1 cellular context compared by ENCODE assay signal in the genomic region with DNA sequence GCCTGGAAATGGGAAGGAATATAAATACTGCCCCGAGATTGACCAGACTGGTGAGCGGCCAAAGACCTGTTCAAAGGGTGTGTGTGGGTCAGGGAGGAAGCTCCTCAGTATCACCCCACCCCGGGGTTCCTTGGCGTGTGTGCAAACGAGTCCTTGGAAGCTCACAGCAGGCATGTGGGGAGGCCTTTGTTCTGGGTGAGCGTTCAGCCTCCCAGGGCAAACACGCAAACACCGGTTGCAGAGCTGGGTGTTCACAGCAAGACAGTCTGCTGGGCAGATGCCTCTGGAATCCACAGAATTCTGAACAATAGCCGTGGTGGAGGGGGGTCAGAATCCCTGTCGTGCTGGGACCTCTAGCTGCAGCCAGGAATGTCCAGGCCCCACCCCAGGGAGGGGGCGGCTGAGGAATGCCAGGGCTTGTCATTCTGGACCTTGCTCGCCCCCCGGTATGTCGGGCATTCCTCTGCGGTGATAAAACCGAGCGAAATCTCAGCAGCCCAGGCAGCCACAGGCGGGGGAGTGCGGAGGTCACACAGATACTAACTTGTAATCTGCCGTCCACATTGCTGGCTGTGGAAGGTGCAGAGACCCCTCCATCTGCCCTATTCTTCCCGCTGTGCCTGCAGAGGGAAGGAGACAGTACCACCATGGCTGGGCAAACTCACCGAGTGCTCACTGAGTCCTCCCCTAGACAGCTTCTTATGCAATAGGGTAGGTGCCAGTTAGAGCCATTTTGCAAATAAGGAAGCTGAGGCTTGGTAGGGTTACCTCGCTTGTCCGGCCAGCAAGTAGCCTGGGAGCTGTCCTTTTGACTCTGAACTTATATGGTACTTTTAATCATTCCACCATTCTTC.
TF ChIP-seq lines count a peak whose summit lies in the region.
"Not testable (repeated sequence)": the region's sequence is repeated elsewhere in the genome, so short reads cannot be mapped to it uniquely, and the experiment has no call there.

No MANE protein-coding gene starts in this region.

TF ChIP-seq in HepG2, 621 proteins besides CTCF, POLR2A, EP300 and RAD21 (continued from another document and continues in another):
- TF ChIP-seq, protein P1, sequence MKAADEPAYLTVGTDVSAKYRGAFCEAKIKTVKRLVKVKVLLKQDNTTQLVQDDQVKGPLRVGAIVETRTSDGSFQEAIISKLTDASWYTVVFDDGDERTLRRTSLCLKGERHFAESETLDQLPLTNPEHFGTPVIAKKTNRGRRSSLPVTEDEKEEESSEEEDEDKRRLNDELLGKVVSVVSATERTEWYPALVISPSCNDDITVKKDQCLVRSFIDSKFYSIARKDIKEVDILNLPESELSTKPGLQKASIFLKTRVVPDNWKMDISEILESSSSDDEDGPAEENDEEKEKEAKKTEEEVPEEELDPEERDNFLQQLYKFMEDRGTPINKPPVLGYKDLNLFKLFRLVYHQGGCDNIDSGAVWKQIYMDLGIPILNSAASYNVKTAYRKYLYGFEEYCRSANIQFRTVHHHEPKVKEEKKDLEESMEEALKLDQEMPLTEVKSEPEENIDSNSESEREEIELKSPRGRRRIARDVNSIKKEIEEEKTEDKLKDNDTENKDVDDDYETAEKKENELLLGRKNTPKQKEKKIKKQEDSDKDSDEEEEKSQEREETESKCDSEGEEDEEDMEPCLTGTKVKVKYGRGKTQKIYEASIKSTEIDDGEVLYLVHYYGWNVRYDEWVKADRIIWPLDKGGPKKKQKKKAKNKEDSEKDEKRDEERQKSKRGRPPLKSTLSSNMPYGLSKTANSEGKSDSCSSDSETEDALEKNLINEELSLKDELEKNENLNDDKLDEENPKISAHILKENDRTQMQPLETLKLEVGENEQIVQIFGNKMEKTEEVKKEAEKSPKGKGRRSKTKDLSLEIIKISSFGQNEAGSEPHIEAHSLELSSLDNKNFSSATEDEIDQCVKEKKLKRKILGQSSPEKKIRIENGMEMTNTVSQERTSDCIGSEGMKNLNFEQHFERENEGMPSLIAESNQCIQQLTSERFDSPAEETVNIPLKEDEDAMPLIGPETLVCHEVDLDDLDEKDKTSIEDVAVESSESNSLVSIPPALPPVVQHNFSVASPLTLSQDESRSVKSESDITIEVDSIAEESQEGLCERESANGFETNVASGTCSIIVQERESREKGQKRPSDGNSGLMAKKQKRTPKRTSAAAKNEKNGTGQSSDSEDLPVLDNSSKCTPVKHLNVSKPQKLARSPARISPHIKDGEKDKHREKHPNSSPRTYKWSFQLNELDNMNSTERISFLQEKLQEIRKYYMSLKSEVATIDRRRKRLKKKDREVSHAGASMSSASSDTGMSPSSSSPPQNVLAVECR (CRISPR knock-in tag; IDR thresholded peaks at IDR 0.05; ENCODE audit: borderline replicate concordance): peak; percentile 90; the same call in 1 of the 2 replicates
- TF ChIP-seq ZNF878 (CRISPR knock-in tag; IDR thresholded peaks at IDR 0.05) (peak; percentile 90), ZIK1 (CRISPR knock-in tag; IDR thresholded peaks at IDR 0.05; ENCODE audit: borderline replicate concordance, low read depth) (peak; percentile 73; the same call in 1 of the 2 replicates), DPF2 (CRISPR knock-in tag; IDR thresholded peaks at IDR 0.05; ENCODE audit: borderline replicate concordance, low read depth) (peak; percentile 91), KMT2A (CRISPR knock-in tag; IDR thresholded peaks at IDR 0.05) (peak; percentile 73), FOXP1 (CRISPR knock-in tag; IDR thresholded peaks at IDR 0.05) (peak; percentile 68), DMAP1 (CRISPR knock-in tag; IDR thresholded peaks at IDR 0.05) (peak; percentile 90), NRL (CRISPR knock-in tag; IDR thresholded peaks at IDR 0.05; ENCODE audit: borderline replicate concordance) (peak; percentile 62; the same call in 1 of the 2 replicates), ZNF761 (CRISPR knock-in tag; conservative IDR thresholded peaks at IDR 0.05) (peak; percentile 86), KDM5B (CRISPR knock-in tag; IDR thresholded peaks at IDR 0.05; ENCODE audit: borderline replicate concordance) (peak; percentile 84; the same call in 1 of the 2 replicates), ATF7 (IDR thresholded peaks at IDR 0.05) (peak; percentile 73), ATF7 (CRISPR knock-in tag; IDR thresholded peaks at IDR 0.05) (peak; percentile 97), TGIF2 (CRISPR knock-in tag; IDR thresholded peaks at IDR 0.05) (peak; percentile 97), MEIS1 (CRISPR knock-in tag; IDR thresholded peaks at IDR 0.05; ENCODE audit: borderline replicate concordance) (peak; percentile 97), SIN3A (IDR thresholded peaks at IDR 0.05; ENCODE audit: borderline replicate concordance, low read depth, low read length) (peak; percentile 82; the same call in 1 of the 2 replicates)
- TF ChIP-seq, protein P2, sequence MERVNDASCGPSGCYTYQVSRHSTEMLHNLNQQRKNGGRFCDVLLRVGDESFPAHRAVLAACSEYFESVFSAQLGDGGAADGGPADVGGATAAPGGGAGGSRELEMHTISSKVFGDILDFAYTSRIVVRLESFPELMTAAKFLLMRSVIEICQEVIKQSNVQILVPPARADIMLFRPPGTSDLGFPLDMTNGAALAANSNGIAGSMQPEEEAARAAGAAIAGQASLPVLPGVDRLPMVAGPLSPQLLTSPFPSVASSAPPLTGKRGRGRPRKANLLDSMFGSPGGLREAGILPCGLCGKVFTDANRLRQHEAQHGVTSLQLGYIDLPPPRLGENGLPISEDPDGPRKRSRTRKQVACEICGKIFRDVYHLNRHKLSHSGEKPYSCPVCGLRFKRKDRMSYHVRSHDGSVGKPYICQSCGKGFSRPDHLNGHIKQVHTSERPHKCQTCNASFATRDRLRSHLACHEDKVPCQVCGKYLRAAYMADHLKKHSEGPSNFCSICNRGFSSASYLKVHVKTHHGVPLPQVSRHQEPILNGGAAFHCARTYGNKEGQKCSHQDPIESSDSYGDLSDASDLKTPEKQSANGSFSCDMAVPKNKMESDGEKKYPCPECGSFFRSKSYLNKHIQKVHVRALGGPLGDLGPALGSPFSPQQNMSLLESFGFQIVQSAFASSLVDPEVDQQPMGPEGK (CRISPR knock-in tag; IDR thresholded peaks at IDR 0.05): peak; percentile 100
- TF ChIP-seq, protein P3, sequence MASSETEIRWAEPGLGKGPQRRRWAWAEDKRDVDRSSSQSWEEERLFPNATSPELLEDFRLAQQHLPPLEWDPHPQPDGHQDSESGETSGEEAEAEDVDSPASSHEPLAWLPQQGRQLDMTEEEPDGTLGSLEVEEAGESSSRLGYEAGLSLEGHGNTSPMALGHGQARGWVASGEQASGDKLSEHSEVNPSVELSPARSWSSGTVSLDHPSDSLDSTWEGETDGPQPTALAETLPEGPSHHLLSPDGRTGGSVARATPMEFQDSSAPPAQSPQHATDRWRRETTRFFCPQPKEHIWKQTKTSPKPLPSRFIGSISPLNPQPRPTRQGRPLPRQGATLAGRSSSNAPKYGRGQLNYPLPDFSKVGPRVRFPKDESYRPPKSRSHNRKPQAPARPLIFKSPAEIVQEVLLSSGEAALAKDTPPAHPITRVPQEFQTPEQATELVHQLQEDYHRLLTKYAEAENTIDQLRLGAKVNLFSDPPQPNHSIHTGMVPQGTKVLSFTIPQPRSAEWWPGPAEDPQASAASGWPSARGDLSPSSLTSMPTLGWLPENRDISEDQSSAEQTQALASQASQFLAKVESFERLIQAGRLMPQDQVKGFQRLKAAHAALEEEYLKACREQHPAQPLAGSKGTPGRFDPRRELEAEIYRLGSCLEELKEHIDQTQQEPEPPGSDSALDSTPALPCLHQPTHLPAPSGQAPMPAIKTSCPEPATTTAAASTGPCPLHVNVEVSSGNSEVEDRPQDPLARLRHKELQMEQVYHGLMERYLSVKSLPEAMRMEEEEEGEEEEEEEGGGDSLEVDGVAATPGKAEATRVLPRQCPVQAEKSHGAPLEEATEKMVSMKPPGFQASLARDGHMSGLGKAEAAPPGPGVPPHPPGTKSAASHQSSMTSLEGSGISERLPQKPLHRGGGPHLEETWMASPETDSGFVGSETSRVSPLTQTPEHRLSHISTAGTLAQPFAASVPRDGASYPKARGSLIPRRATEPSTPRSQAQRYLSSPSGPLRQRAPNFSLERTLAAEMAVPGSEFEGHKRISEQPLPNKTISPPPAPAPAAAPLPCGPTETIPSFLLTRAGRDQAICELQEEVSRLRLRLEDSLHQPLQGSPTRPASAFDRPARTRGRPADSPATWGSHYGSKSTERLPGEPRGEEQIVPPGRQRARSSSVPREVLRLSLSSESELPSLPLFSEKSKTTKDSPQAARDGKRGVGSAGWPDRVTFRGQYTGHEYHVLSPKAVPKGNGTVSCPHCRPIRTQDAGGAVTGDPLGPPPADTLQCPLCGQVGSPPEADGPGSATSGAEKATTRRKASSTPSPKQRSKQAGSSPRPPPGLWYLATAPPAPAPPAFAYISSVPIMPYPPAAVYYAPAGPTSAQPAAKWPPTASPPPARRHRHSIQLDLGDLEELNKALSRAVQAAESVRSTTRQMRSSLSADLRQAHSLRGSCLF (CRISPR knock-in tag; IDR thresholded peaks at IDR 0.05; ENCODE audit: borderline replicate concordance): 0 out of 2 replicates have a peak, but pooled peaks have one; percentile 28
- not testable (repeated sequence) for TF ChIP-seq FOXP1 (IDR thresholded peaks at IDR 0.05)
- TF ChIP-seq, protein P4, sequence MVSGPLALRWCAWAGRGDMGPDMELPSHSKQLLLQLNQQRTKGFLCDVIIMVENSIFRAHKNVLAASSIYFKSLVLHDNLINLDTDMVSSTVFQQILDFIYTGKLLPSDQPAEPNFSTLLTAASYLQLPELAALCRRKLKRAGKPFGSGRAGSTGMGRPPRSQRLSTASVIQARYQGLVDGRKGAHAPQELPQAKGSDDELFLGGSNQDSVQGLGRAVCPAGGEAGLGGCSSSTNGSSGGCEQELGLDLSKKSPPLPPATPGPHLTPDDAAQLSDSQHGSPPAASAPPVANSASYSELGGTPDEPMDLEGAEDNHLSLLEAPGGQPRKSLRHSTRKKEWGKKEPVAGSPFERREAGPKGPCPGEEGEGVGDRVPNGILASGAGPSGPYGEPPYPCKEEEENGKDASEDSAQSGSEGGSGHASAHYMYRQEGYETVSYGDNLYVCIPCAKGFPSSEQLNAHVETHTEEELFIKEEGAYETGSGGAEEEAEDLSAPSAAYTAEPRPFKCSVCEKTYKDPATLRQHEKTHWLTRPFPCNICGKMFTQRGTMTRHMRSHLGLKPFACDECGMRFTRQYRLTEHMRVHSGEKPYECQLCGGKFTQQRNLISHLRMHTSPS (CRISPR knock-in tag; IDR thresholded peaks at IDR 0.05; ENCODE audit: low read depth): peak; percentile 96
- TF ChIP-seq, protein P5, sequence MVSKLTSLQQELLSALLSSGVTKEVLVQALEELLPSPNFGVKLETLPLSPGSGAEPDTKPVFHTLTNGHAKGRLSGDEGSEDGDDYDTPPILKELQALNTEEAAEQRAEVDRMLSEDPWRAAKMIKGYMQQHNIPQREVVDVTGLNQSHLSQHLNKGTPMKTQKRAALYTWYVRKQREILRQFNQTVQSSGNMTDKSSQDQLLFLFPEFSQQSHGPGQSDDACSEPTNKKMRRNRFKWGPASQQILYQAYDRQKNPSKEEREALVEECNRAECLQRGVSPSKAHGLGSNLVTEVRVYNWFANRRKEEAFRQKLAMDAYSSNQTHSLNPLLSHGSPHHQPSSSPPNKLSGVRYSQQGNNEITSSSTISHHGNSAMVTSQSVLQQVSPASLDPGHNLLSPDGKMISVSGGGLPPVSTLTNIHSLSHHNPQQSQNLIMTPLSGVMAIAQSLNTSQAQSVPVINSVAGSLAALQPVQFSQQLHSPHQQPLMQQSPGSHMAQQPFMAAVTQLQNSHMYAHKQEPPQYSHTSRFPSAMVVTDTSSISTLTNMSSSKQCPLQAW (CRISPR knock-in tag; IDR thresholded peaks at IDR 0.05): 0 out of 2 replicates have a peak, but pooled peaks have one; percentile 85
- TF ChIP-seq, protein P6, sequence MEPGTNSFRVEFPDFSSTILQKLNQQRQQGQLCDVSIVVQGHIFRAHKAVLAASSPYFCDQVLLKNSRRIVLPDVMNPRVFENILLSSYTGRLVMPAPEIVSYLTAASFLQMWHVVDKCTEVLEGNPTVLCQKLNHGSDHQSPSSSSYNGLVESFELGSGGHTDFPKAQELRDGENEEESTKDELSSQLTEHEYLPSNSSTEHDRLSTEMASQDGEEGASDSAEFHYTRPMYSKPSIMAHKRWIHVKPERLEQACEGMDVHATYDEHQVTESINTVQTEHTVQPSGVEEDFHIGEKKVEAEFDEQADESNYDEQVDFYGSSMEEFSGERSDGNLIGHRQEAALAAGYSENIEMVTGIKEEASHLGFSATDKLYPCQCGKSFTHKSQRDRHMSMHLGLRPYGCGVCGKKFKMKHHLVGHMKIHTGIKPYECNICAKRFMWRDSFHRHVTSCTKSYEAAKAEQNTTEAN (CRISPR knock-in tag; conservative IDR thresholded peaks at IDR 0.05): peak; percentile 68
- TF ChIP-seq, protein P7, sequence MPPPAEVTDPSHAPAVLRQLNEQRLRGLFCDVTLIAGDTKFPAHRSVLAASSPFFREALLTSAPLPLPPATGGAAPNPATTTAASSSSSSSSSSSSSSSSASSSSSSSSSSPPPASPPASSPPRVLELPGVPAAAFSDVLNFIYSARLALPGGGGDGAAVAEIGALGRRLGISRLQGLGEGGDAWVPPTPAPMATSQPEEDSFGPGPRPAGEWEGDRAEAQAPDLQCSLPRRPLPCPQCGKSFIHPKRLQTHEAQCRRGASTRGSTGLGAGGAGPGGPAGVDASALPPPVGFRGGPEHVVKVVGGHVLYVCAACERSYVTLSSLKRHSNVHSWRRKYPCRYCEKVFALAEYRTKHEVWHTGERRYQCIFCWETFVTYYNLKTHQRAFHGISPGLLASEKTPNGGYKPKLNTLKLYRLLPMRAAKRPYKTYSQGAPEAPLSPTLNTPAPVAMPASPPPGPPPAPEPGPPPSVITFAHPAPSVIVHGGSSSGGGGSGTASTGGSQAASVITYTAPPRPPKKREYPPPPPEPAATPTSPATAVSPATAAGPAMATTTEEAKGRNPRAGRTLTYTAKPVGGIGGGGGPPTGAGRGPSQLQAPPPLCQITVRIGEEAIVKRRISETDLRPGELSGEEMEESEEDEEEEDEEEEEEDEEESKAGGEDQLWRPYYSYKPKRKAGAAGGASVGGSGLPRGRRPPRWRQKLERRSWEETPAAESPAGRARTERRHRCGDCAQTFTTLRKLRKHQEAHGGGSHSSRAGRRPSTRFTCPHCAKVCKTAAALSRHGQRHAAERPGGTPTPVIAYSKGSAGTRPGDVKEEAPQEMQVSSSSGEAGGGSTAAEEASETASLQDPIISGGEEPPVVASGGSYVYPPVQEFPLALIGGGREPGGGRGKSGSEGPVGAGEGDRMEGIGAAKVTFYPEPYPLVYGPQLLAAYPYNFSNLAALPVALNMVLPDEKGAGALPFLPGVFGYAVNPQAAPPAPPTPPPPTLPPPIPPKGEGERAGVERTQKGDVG (CRISPR knock-in tag; IDR thresholded peaks at IDR 0.05; ENCODE audit: borderline replicate concordance): peak; percentile 96
- TF ChIP-seq, protein P8, sequence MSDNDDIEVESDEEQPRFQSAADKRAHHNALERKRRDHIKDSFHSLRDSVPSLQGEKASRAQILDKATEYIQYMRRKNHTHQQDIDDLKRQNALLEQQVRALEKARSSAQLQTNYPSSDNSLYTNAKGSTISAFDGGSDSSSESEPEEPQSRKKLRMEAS (IDR thresholded peaks at IDR 0.05): peak; percentile 82
- TF ChIP-seq, protein P9, sequence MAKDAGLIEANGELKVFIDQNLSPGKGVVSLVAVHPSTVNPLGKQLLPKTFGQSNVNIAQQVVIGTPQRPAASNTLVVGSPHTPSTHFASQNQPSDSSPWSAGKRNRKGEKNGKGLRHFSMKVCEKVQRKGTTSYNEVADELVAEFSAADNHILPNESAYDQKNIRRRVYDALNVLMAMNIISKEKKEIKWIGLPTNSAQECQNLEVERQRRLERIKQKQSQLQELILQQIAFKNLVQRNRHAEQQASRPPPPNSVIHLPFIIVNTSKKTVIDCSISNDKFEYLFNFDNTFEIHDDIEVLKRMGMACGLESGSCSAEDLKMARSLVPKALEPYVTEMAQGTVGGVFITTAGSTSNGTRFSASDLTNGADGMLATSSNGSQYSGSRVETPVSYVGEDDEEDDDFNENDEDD (CRISPR knock-in tag; IDR thresholded peaks at IDR 0.05; ENCODE audit: borderline replicate concordance): peak; percentile 67; the same call in 1 of the 2 replicates
